ENCODE assay signal across 8 cellular contexts in the genomic region with DNA sequence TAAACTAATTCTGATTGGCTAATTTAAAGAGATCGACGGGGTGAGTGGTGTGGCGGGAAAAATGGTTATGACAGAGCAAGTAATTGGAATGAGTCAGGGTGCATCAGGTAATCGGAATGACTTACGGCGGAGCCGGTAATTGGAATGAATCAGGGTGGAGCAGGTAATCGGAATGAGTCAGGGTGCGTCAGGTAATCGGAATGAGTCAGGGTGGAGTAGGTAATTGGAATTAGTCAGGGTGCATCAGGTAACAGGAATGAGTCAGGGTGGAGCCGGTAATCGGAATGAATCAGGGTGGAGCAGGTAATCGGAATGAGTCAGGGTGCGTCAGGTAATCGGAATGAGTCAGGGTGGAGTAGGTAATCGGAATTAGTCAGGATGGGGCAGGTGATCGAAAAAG. TPM values are rescaled to one million over a fixed set of nuclear protein-coding genes. Genes with fewer than 3 reads are reported as not detected.
A peak's percentile ranks its signal among the peaks of the same experiment; 100 is the strongest.
DNase-seq lines count a peak whose midpoint lies in the region; ATAC-seq, FAIRE-seq and TF ChIP-seq lines count a peak whose summit lies in the region.
"Not testable (repeated sequence)": the region's sequence is repeated elsewhere in the genome, so short reads cannot be mapped to it uniquely, and the experiment has no call there.
"Had no signal": no experiment of that assay in that cellular context is flagged by ENCODE, and none has a peak within 500 bp of the region (broad histone marks: within the 10 kb centered on the region; RNA-seq: fewer than 3 reads in every experiment).

No MANE protein-coding gene starts in this region.

- H3K4me1 ChIP-seq in K562 (replicated peaks in 1 of 2; ENCODE audit: control insufficient read depth in 2 of 2, insufficient read depth in 2 of 2, low read length in 2 of 2); keratinocyte (ENCODE audit: control insufficient read depth, extremely low read depth, insufficient read depth, low read length): not testable (repeated sequence)

- DNase-seq in A172 (ENCODE audit: low spot score), result peak; percentile 99
- DNase-seq in ELR (ENCODE audit: low read depth), result peak; percentile 22
- peak; percentile 11 for DNase-seq in HT-29 (ENCODE audit: low spot score)
- DNase-seq in NCI-H2227 treated with DMSO at 0.1 percent for 48 hours (lab: John Stamatoyannopoulos, UW), result peak; percentile 16
- peak; percentile 40 for DNase-seq in RKO (ENCODE audit: low spot score)
- not testable (repeated sequence) for DNase-seq in K562 (ENCODE audit: extremely low read depth in 1 of 4, low spot score in 3 of 4); keratinocyte (ENCODE audit: low read depth, low spot score)

- dilution Hi-C loops in keratinocyte (cut with MboI; ENCODE audit: extremely low pct_ligation_motif_present, low sequenced_read_pairs), result not testable (repeated sequence)

- CTCF ChIA-PET in K562 (lab: Yijun Ruan, JAX; ENCODE audit: low intra/inter-chr PET ratio), result not testable (repeated sequence)

- not testable (repeated sequence) for TF ChIP-seq EP300 in K562 (IDR thresholded peaks at IDR 0.05; ENCODE audit: low read length)

- not testable (repeated sequence) for H3K36me3 ChIP-seq in K562 (ENCODE audit: control insufficient read depth, insufficient read depth, low read length); keratinocyte (ENCODE audit: control insufficient read depth in 2 of 2, extremely low read depth in 1 of 2, insufficient read depth in 2 of 2, low read length in 2 of 2)

- ATAC-seq in K562, result not testable (repeated sequence)

- not testable (repeated sequence) for TF ChIP-seq POLR2A in K562 (conservative IDR thresholded peaks at IDR 0.05)

- not testable (repeated sequence) for H3K27ac ChIP-seq in K562 (ENCODE audit: extremely low read depth, low read depth, low read length)
- H3K27ac ChIP-seq in keratinocyte (ENCODE audit: control insufficient read depth, insufficient read depth, low read length), result peak overlapping the region; percentile 4

- in situ Hi-C loops in K562 (cut with MboI), result not testable (repeated sequence)

- H3K27me3 ChIP-seq in K562 (ENCODE audit: control insufficient read depth in 2 of 2, insufficient read depth in 2 of 2, low read length in 2 of 2), result peaks cover 12 to 27% of the 10 kb centered on the region in 2 experiments
- not testable (repeated sequence) for H3K27me3 ChIP-seq in keratinocyte (ENCODE audit: control insufficient read depth, extremely low read depth, insufficient read depth, low read length)

- not testable (repeated sequence) for H3K9ac ChIP-seq in K562 (ENCODE audit: insufficient read depth in 1 of 2, low read depth in 2 of 2, low read length in 2 of 2); keratinocyte (ENCODE audit: control insufficient read depth, extremely low read depth, insufficient read depth, low read length)

- not testable (repeated sequence) for H3K9me1 ChIP-seq in K562 (ENCODE audit: control insufficient read depth, insufficient read depth, low read length); keratinocyte (ENCODE audit: control insufficient read depth, extremely low read depth, insufficient read depth, low read length)

- H3K9me3 ChIP-seq in K562 (replicated peaks; ENCODE audit: control insufficient read depth, insufficient read depth, low read depth, low read length), result not testable (repeated sequence)
- H3K9me3 ChIP-seq in keratinocyte (ENCODE audit: control insufficient read depth, low read depth, low read length), result peaks cover 13% of the 10 kb centered on the region

- not testable (repeated sequence) for H2AFZ ChIP-seq in K562 (ENCODE audit: low read depth, low read length); keratinocyte (ENCODE audit: control insufficient read depth, low read length)

- not testable (repeated sequence) for TF ChIP-seq RAD21 in K562 (CRISPR knock-in tag; conservative IDR thresholded peaks at IDR 0.05 in 1 of 2, IDR thresholded peaks at IDR 0.05 in 1 of 2)

- not testable (repeated sequence) for TF ChIP-seq CTCF in K562 (IDR thresholded peaks at IDR 0.05 in 2 of 3, conservative IDR thresholded peaks at IDR 0.05 in 1 of 3; ENCODE audit: insufficient read depth in 2 of 3, low read depth in 1 of 3, low read length in 3 of 3); keratinocyte (optimal IDR thresholded peaks at IDR 0.05 in 1 of 3, IDR thresholded peaks at IDR 0.05 in 1 of 3, conservative IDR thresholded peaks at IDR 0.05 in 1 of 3; ENCODE audit: extremely low read depth in 1 of 3, insufficient read depth in 2 of 3, low read length in 3 of 3)

- H3K4me3 ChIP-seq in K562; keratinocyte (ENCODE audit: control insufficient read depth in 2 of 3, extremely low read depth in 1 of 3, insufficient read depth in 2 of 3, low read depth in 1 of 3, low read length in 3 of 3): not testable (repeated sequence)

- intact Hi-C loops in K562 (cut with micrococcal nuclease), result not testable (repeated sequence)

- BruUV-seq in K562 (replicated peaks; lab: Mats Ljungman, UMichigan), result not testable (repeated sequence)

- not testable (repeated sequence) for FAIRE-seq in K562 (lab: Jason Lieb, UNC); keratinocyte (lab: Jason Lieb, UNC)

- H3K4me2 ChIP-seq in K562 (ENCODE audit: insufficient read depth, low read length); keratinocyte (ENCODE audit: control insufficient read depth, extremely low read depth, insufficient read depth, low read depth, low read length): not testable (repeated sequence)

- not testable (repeated sequence) for H4K20me1 ChIP-seq in K562 (replicated peaks; ENCODE audit: control insufficient read depth, insufficient read depth, low read length); keratinocyte (ENCODE audit: control insufficient read depth, extremely low read depth, insufficient read depth, low read length)

- WGBS in K562 (ENCODE audit: insufficient coverage, low coverage, missing lambda C conversion rate), result 2% methylated on average over 17 of the region's 17 CpGs

- POLR2A ChIA-PET in K562 (lab: Yijun Ruan, JAX), result not testable (repeated sequence)

- not testable (repeated sequence) for H3K79me2 ChIP-seq in K562 (ENCODE audit: control insufficient read depth, insufficient read depth, low read length); keratinocyte (ENCODE audit: control insufficient read depth, insufficient read depth, low read length)

TF ChIP-seq in K562, 482 proteins besides CTCF, POLR2A, EP300 and RAD21:
- TF ChIP-seq TRIM24 (IDR thresholded peaks at IDR 0.05), result 0 out of 4 replicates have a peak, but pooled peaks of 1 of the 2 experiments have one; percentile 36
- TF ChIP-seq, protein P1, sequence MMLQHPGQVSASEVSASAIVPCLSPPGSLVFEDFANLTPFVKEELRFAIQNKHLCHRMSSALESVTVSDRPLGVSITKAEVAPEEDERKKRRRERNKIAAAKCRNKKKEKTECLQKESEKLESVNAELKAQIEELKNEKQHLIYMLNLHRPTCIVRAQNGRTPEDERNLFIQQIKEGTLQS (IDR thresholded peaks at IDR 0.05), result peak; percentile 30; the same call in 1 of the 2 replicates
- TF ChIP-seq, protein P1 (CRISPR knock-in tag; conservative IDR thresholded peaks at IDR 0.05), result not testable (repeated sequence)

RNA-seq across cellular contexts. Expression of gene LVRN, which starts 32.1 kb away (rescaled TPM):
- total RNA-seq in A172 (2014; rRNA removed; shearing (Covaris generic)), result 0.09 TPM in 1 of 2 replicates, not detected in the other
- total RNA-seq in HT-29 (2014; rRNA removed; shearing (Covaris generic)), result not detected in 2 replicates
- 1.8 and 8.7 TPM in 2 replicates for total RNA-seq in K562 (2011; cell fraction: chromatin; rRNA removed; ENCODE audit: low replicate concordance)
- total RNA-seq in K562 (2011; cell fraction: nucleolus; rRNA removed), result 0.83 and 1.8 TPM in 2 replicates
- 3.2 and 4.3 TPM in 2 replicates for total RNA-seq in K562 (2011; cell fraction: nucleoplasm; rRNA removed)
- total RNA-seq in K562 (2014; rRNA removed) (2.2 and 4.1 TPM in 2 replicates), K562 (2014; rRNA removed; fragmentation: Illumina TruSeq; extraction: Trizol) (4.7 and 6.7 TPM in 2 replicates), K562 (2015; rRNA removed; fragmentation: Illumina TruSeq; extraction: Trizol) (3.4 and 3.8 TPM in 2 replicates), K562 (2021) (2.9 and 4.1 TPM in 2 replicates)
- polyA plus RNA-seq in K562 (2011; rRNA removed) (1.0 and 5.0 TPM in 2 replicates), K562 (2014; fragmentation: Illumina TruSeq; extraction: Trizol) (4.5 and 5.7 TPM in 2 replicates), K562 (2014; fragmentation: Nextera tagmentation; extraction: Ambion mirVana) (1 to 10 TPM; 2.6 to 3.3 TPM), K562 (2014; rRNA removed) (3.2 and 5.3 TPM in 2 replicates), keratinocyte (0.05 to 0.23 TPM (median 0.08 TPM) in 3 replicates)
- polyA plus RNA-seq in K562 (2011; cell fraction: cytosol; rRNA removed), result 0.12 and 0.57 TPM in 2 replicates
- 0.53 and 1.7 TPM in 2 replicates for polyA plus RNA-seq in K562 (2011; cell fraction: nucleus; rRNA removed)
- polyA plus RNA-seq in K562 (2012), result 5.3 and 9.0 TPM in 2 replicates
- 0.69 and 3.0 TPM in 2 replicates for polyA minus RNA-seq in K562 (2011; rRNA and poly(A)+ RNA removed)
- 1.0 TPM in 1 of 2 replicates, not detected in the other for polyA minus RNA-seq in K562 (2011; cell fraction: cytosol; rRNA and poly(A)+ RNA removed)
- 0.78 and 1.9 TPM in 2 replicates for polyA minus RNA-seq in K562 (2011; cell fraction: nucleus; rRNA and poly(A)+ RNA removed)
- polyA plus RNA-seq in keratinocyte (2011; ENCODE audit: low read depth), result 1.3 TPM
- polyA plus RNA-seq in keratinocyte (2011; cell fraction: cytosol; rRNA removed), result 0.13 and 0.16 TPM in 2 replicates
- 0.46 and 0.57 TPM in 2 replicates for polyA plus RNA-seq in keratinocyte (2011; cell fraction: nucleus; rRNA removed)
- polyA plus RNA-seq in keratinocyte (2012; ENCODE audit: low replicate concordance), result 0.03 and 0.58 TPM in 2 replicates
- 0.53 TPM in 1 of 3 replicates, not detected in the others for polyA minus RNA-seq in keratinocyte
- polyA minus RNA-seq in keratinocyte (2011; cell fraction: cytosol; rRNA and poly(A)+ RNA removed), result not detected
- polyA minus RNA-seq in keratinocyte (2011; cell fraction: nucleus; rRNA and poly(A)+ RNA removed), result 0.21 and 0.39 TPM in 2 replicates
- total RNA-seq: CD4-positive, CD25-positive, alpha-beta regulatory T cell had no signal
- polyA plus RNA-seq: CD4-positive, CD25-positive, alpha-beta regulatory T cell had no signal
